In genomic region chr3:147411235-147411607, GRCh38 we compare ENCODE assay signal across 8 cellular contexts. TPM values are rescaled to one million over a fixed set of nuclear protein-coding genes. Genes with fewer than 3 reads are reported as not detected.
DNase-seq lines count a peak whose midpoint lies in the region; ATAC-seq and TF ChIP-seq lines count a peak whose summit lies in the region.

No MANE protein-coding gene starts in this region.

- peaks cover 92% of the 10 kb centered on the region for H3K27me3 Mint-ChIP-seq in dendritic cell treated with granulocyte-macrophage colony-stimulating factor and Interleukin-4, amounts not matched to agents 40 ng/mL and 50 ng/mL, for 4 days

- H3K4me3 Mint-ChIP-seq in dendritic cell treated with granulocyte-macrophage colony-stimulating factor and Interleukin-4, amounts not matched to agents 40 ng/mL and 50 ng/mL, for 4 days: peak overlapping the region; percentile 64

- peaks cover 96% of the 10 kb centered on the region for H3K79me2 ChIP-seq in neural cell (replicated peaks; ENCODE audit: insufficient read depth, low read length)

- peaks cover 98% of the 10 kb centered on the region for H3K27me3 ChIP-seq in BLaER1
- peaks cover 24% of the 10 kb centered on the region for H3K27me3 ChIP-seq in neural cell (ENCODE audit: insufficient read depth, low read depth, low read length)
- peaks cover 35 to 97% of the 10 kb centered on the region in 2 donors for H3K27me3 ChIP-seq in uterus

- H3K36me3 Mint-ChIP-seq in dendritic cell treated with granulocyte-macrophage colony-stimulating factor and Interleukin-4, amounts not matched to agents 40 ng/mL and 50 ng/mL, for 4 days (ENCODE audit: low read depth): peaks cover 6% of the 10 kb centered on the region

- ATAC-seq in HG02678 (IDR thresholded peaks at IDR 0.05; ENCODE audit: unreplicated experiment): no peak

- H3K9me2 ChIP-seq in neural cell (ENCODE audit: insufficient read depth, low read length): no peaks in the 10 kb centered on the region

- no peak overlapping the region for H3K27ac ChIP-seq in BLaER1
- peak overlapping the region; percentile 92 for H3K27ac ChIP-seq in neural cell (ENCODE audit: low read length)
- H3K27ac ChIP-seq in uterus: no peak overlapping the region

- DNase-seq in M059J (ENCODE audit: low read depth) (peak; percentile 47), NCI-H1436 treated with DMSO at 0.1 percent for 48 hours (lab: John Stamatoyannopoulos, UW) (no peak), uterus (no peak)
- DNase-seq in central memory CD4-positive, alpha-beta T cell: no peak

- no peak for TF ChIP-seq CTCF in neural cell (IDR thresholded peaks at IDR 0.05; ENCODE audit: poor library complexity, severe bottlenecking)
- no peak for TF ChIP-seq CTCF in uterus (IDR thresholded peaks at IDR 0.05)

- H3K4me2 ChIP-seq in BLaER1: peak overlapping the region; percentile 70
- H3K4me2 ChIP-seq in neural cell (ENCODE audit: low read length): peak overlapping the region; percentile 89

- TF ChIP-seq RAD21 in neural cell (conservative IDR thresholded peaks at IDR 0.05): no peak

- H3K36me3 ChIP-seq in BLaER1 (no peaks in the 10 kb centered on the region), neural cell (ENCODE audit: insufficient read depth, low read length) (no peaks in the 10 kb centered on the region), uterus (no peaks in the 10 kb centered on the region)

- no peak for TF ChIP-seq POLR2A in uterus (IDR thresholded peaks at IDR 0.05)

- intact Hi-C loops in dendritic cell treated with granulocyte-macrophage colony-stimulating factor and Interleukin-4, amounts not matched to agents 40 ng/mL and 50 ng/mL, for 4 days (cut with micrococcal nuclease): no loop called here
- intact Hi-C loops in uterus (cut with DNase I; ENCODE audit: low total_unique reads): no loop called here

- peaks cover 62% of the 10 kb centered on the region for H3K9me3 ChIP-seq in BLaER1
- no peaks in the 10 kb centered on the region for H3K9me3 ChIP-seq in neural cell (ENCODE audit: low read length)
- no peaks in the 10 kb centered on the region for H3K9me3 ChIP-seq in uterus

- peaks cover 10% of the 10 kb centered on the region for H3F3A ChIP-seq in neural cell (ENCODE audit: insufficient read depth, low read length, poor library complexity, severe bottlenecking)

- no peak for TF ChIP-seq EP300 in neural cell (conservative IDR thresholded peaks at IDR 0.05; ENCODE audit: poor library complexity, severe bottlenecking)

- H3K4me1 ChIP-seq in BLaER1 (peaks cover 20% of the 10 kb centered on the region), uterus (peaks cover 0 to 15% of the 10 kb centered on the region in 2 donors)

- H2AFZ ChIP-seq in neural cell (ENCODE audit: low read depth, low read length): no peak overlapping the region

- peaks cover 22% of the 10 kb centered on the region for H4K20me1 ChIP-seq in BLaER1
- H4K20me1 ChIP-seq in neural cell (ENCODE audit: insufficient read depth): no peaks in the 10 kb centered on the region

- H3K4me3 ChIP-seq in BLaER1 (peak overlapping the region; percentile 56), neural cell (ENCODE audit: low read length) (peak overlapping the region; percentile 92), uterus (peak overlapping the region in 1 of 2 donors; percentile 17)

- H3K9ac ChIP-seq in BLaER1: no peak overlapping the region
- peak overlapping the region; percentile 80 for H3K9ac ChIP-seq in neural cell (ENCODE audit: low read length)

- peaks cover 14% of the 10 kb centered on the region for H3K9me3 Mint-ChIP-seq in dendritic cell treated with granulocyte-macrophage colony-stimulating factor and Interleukin-4, amounts not matched to agents 40 ng/mL and 50 ng/mL, for 4 days

- H3K4me1 Mint-ChIP-seq in dendritic cell treated with granulocyte-macrophage colony-stimulating factor and Interleukin-4, amounts not matched to agents 40 ng/mL and 50 ng/mL, for 4 days (ENCODE audit: low read depth): peaks cover 35% of the 10 kb centered on the region

- no peak overlapping the region for H3K27ac Mint-ChIP-seq in dendritic cell treated with granulocyte-macrophage colony-stimulating factor and Interleukin-4, amounts not matched to agents 40 ng/mL and 50 ng/mL, for 4 days

TF ChIP-seq in neural cell, 6 proteins besides CTCF, POLR2A, EP300 and RAD21:
- TF ChIP-seq SMC3 (conservative IDR thresholded peaks at IDR 0.05; ENCODE audit: poor library complexity) (no peak), TAF1 (IDR thresholded peaks at IDR 0.05; ENCODE audit: low read depth) (no peak), POLR2AphosphoS5 (IDR thresholded peaks at IDR 0.05) (no peak), MXI1 (conservative IDR thresholded peaks at IDR 0.05; ENCODE audit: poor library complexity, severe bottlenecking) (no peak)
TF ChIP-seq in neural cell: peak in this region for 0.

RNA-seq across cellular contexts. Expression of gene ZIC1, which starts 2.1 kb away (rescaled TPM):
- total RNA-seq in M059J (2014; rRNA removed; shearing (Covaris generic)): 7.9 and 10.5 TPM in 2 replicates
- 134 and 183 TPM in 2 replicates for polyA plus RNA-seq in neural cell
- 166 and 196 TPM in 2 replicates for polyA minus RNA-seq in neural cell
- total RNA-seq in uterus: not detected

RNA-seq across cellular contexts. Expression of gene ZIC4, which starts 4.9 kb away (rescaled TPM):
- 0.02 TPM in 1 of 2 replicates, not detected in the other for total RNA-seq in M059J (2014; rRNA removed; shearing (Covaris generic))
- polyA plus RNA-seq in neural cell: 8.1 and 8.6 TPM in 2 replicates
- polyA minus RNA-seq in neural cell: 7.5 and 9.5 TPM in 2 replicates
- total RNA-seq in uterus: not detected
